In genomic region chr18:12656671-12657047, GRCh38 we compare ENCODE assay signal across 8 cellular contexts. TPM values are rescaled to one million over a fixed set of nuclear protein-coding genes. Genes with fewer than 3 reads are reported as not detected.
DNase-seq lines count a peak whose midpoint lies in the region; ATAC-seq, FAIRE-seq and TF ChIP-seq lines count a peak whose summit lies in the region.

No MANE protein-coding gene starts in this region.

- no peak overlapping the region for H3K4ac ChIP-seq in H1 (replicated peaks; ENCODE audit: insufficient read length, low read depth, low read length)

- H3K4me3 Mint-ChIP-seq in nephron progenitor cell: peak overlapping the region; percentile 87

- no peak overlapping the region for H2AK5ac ChIP-seq in H1 (ENCODE audit: low read depth, low read length)

- H3K9me2 ChIP-seq in DOHH2 (replicated peaks; ENCODE audit: control insufficient read depth, low read length): no peaks in the 10 kb centered on the region

- H3K9me3 Mint-ChIP-seq in nephron progenitor cell: no peaks in the 10 kb centered on the region

- no peak overlapping the region for H4K8ac ChIP-seq in H1 (ENCODE audit: extremely low read depth, insufficient read depth, low read length)

- H3K27me3 Mint-ChIP-seq in nephron progenitor cell (ENCODE audit: low read depth, poor library complexity): peaks cover 43% of the 10 kb centered on the region

- H3K9me3 ChIP-seq in DOHH2 (ENCODE audit: control insufficient read depth, insufficient read depth, low read length): no peaks in the 10 kb centered on the region
- H3K9me3 ChIP-seq in NT2/D1 (ENCODE audit: insufficient read depth, low read length): no peaks in the 10 kb centered on the region
- no peaks in the 10 kb centered on the region for H3K9me3 ChIP-seq in H1 (ENCODE audit: insufficient read depth in 2 of 2, low read depth in 1 of 2, low read length in 1 of 2)

- peaks cover 34% of the 10 kb centered on the region for H3K4me1 Mint-ChIP-seq in nephron progenitor cell

- no peak for TF ChIP-seq EP300 in H1 (IDR thresholded peaks at IDR 0.05; ENCODE audit: borderline replicate concordance in 1 of 2, low read depth in 2 of 2, low read length in 2 of 2)

- no peak for TF ChIP-seq POLR2A in H1 (IDR thresholded peaks at IDR 0.05; ENCODE audit: control extremely low read depth in 1 of 2, low read depth in 2 of 2, low read length in 2 of 2)

- POLR2A ChIA-PET in H1 (lab: Charles Lee; ENCODE audit: partially characterized antibody): no interaction called here

- H2BK5ac ChIP-seq in H1 (ENCODE audit: low read depth, low read length): no peak overlapping the region

- no peak for TF ChIP-seq RAD21 in H1 (IDR thresholded peaks at IDR 0.05 in 1 of 2, conservative IDR thresholded peaks at IDR 0.05 in 1 of 2; ENCODE audit: low read depth in 2 of 2, low read length in 2 of 2)

- H3K27ac ChIP-seq in DOHH2 (ENCODE audit: low read depth, low read length) (no peak overlapping the region), H1 (ENCODE audit: low read depth, low read length) (no peak overlapping the region)

- no peak overlapping the region for H4K5ac ChIP-seq in H1 (ENCODE audit: insufficient read length, low read depth, low read length)

- H3K79me1 ChIP-seq in H1 (ENCODE audit: low read depth, low read length): no peaks in the 10 kb centered on the region

- H3K4me3 ChIP-seq in DOHH2 (ENCODE audit: low read length) (peak overlapping the region; percentile 68), NT2/D1 (ENCODE audit: insufficient read length, low read depth) (peak overlapping the region; percentile 65), H1 (ENCODE audit: extremely low read depth in 1 of 4, insufficient read depth in 2 of 4, low read depth in 3 of 4, low read length in 4 of 4) (peak overlapping the region; percentile 61 to 90 (median 74))

- H3K36me3 Mint-ChIP-seq in nephron progenitor cell (ENCODE audit: low read depth): peaks cover 6% of the 10 kb centered on the region

- H3K4me2 ChIP-seq in DOHH2 (ENCODE audit: low read length) (peak overlapping the region; percentile 53), H1 (ENCODE audit: insufficient read depth in 1 of 2, low read depth in 2 of 2, low read length in 2 of 2) (peak overlapping the region; percentile 70 to 88)

- no peak overlapping the region for H4K91ac ChIP-seq in H1 (replicated peaks; ENCODE audit: insufficient read length, low read length)

- H3K79me2 ChIP-seq in DOHH2 (ENCODE audit: control insufficient read depth, low read length) (no peaks in the 10 kb centered on the region), H1 (ENCODE audit: control insufficient read depth in 1 of 2, insufficient read depth in 2 of 2, low read length in 2 of 2) (peaks cover 0 to 34% of the 10 kb centered on the region in 2 experiments; a peak in 2 of 4 replicates)

- H2BK20ac ChIP-seq in H1 (ENCODE audit: low read length): no peak overlapping the region

- H3K18ac ChIP-seq in H1 (ENCODE audit: extremely low read depth, low read length): no peak overlapping the region

- H3K36me3 ChIP-seq in DOHH2 (ENCODE audit: control insufficient read depth, low read length): no peaks in the 10 kb centered on the region
- peaks cover 5% of the 10 kb centered on the region for H3K36me3 ChIP-seq in NT2/D1 (ENCODE audit: insufficient read depth, insufficient read length, low read length)
- no peaks in the 10 kb centered on the region for H3K36me3 ChIP-seq in H1 (ENCODE audit: control insufficient read depth in 2 of 4, insufficient read depth in 4 of 4, low read length in 3 of 4)

- CTCF ChIA-PET in H1 (lab: Charles Lee; ENCODE audit: partially characterized antibody): no interaction called here

- peaks cover 10% of the 10 kb centered on the region; the same call in 1 of the 2 replicates for H3F3A ChIP-seq in DOHH2 (ENCODE audit: control insufficient read depth, insufficient read depth)

- no peak overlapping the region for H2BK120ac ChIP-seq in H1 (replicated peaks; ENCODE audit: low read depth, low read length)

- H3K14ac ChIP-seq in H1 (ENCODE audit: insufficient read length): no peak overlapping the region

- H3K9ac ChIP-seq in NT2/D1 (ENCODE audit: insufficient read length, low read depth) (peak overlapping the region; percentile 75), H1 (replicated peaks in 1 of 4; ENCODE audit: extremely low read depth in 1 of 4, low read depth in 3 of 4, low read length in 3 of 4) (no peak overlapping the region)

- H4K20me1 ChIP-seq in DOHH2 (ENCODE audit: control insufficient read depth, insufficient read depth, low read depth, low read length) (peaks cover 3% of the 10 kb centered on the region; the same call in 1 of the 2 replicates), H1 (replicated peaks in 1 of 2; ENCODE audit: control insufficient read depth in 1 of 2, insufficient read depth in 2 of 2, low read length in 2 of 2) (peaks cover 0 to 1% of the 10 kb centered on the region in 2 experiments)

- H3K23me2 ChIP-seq in H1 (ENCODE audit: low read depth, low read length): no peaks in the 10 kb centered on the region; the same call in 1 of the 2 replicates

- H3K4me1 ChIP-seq in DOHH2 (ENCODE audit: control insufficient read depth, low read length) (no peaks in the 10 kb centered on the region; the same call in none of the 2 replicates), NT2/D1 (ENCODE audit: insufficient read depth, insufficient read length) (peaks cover 2% of the 10 kb centered on the region), H1 (replicated peaks in 1 of 4; ENCODE audit: control insufficient read depth in 3 of 4, insufficient read depth in 4 of 4, low read length in 3 of 4) (peaks cover 0 to 5% (median 2%) of the 10 kb centered on the region in 4 experiments; a peak in 3 of 7 replicates)

- peak overlapping the region; percentile 71 for H3K27ac Mint-ChIP-seq in nephron progenitor cell

- 32% methylated on average over 7 of the region's 7 CpGs; no CpG with 5 or more reads in 1 of the 2 experiments for WGBS in H1 (ENCODE audit: extremely low coverage in 1 of 2, insufficient coverage in 1 of 2, insufficient read length in 1 of 2, insufficient replicate concordance in 2 of 2, low coverage in 1 of 2, low lambda C conversion rate in 2 of 2, missing lambda C conversion rate in 1 of 2), 2 experiments

- no peak overlapping the region for H2AFZ ChIP-seq in H1 (ENCODE audit: low read length)

- FAIRE-seq in H1 (lab: Jason Lieb, UNC): no peak

- DNase-seq in NT2/D1 (ENCODE audit: low read depth, low spot score) (no peak), H1 (ENCODE audit: low read depth in 1 of 2, low spot score in 2 of 2) (no peak), nephron progenitor cell (no peak), RPMI8226 (no peak), NCI-H1092 treated with DMSO at 0.1 percent for 48 hours (lab: John Stamatoyannopoulos, UW) (no peak), AG08396 (ENCODE audit: low spot score) (no peak)

- peaks cover 46% of the 10 kb centered on the region for H3K27me3 ChIP-seq in DOHH2 (ENCODE audit: control insufficient read depth, low read length)
- H3K27me3 ChIP-seq in NT2/D1 (ENCODE audit: insufficient read depth, insufficient read length): peaks cover 12% of the 10 kb centered on the region
- H3K27me3 ChIP-seq in H1 (replicated peaks in 1 of 4; ENCODE audit: control insufficient read depth in 3 of 4, extremely low read depth in 1 of 4, insufficient read depth in 3 of 4, low read length in 3 of 4): peaks cover 0 to 12% (median 5%) of the 10 kb centered on the region in 4 experiments; a peak in 5 of 7 replicates

- no peak overlapping the region for H2BK15ac ChIP-seq in H1 (ENCODE audit: low read length)

- H2BK12ac ChIP-seq in H1 (ENCODE audit: low read depth, low read length): no peak overlapping the region

- H3K23ac ChIP-seq in H1 (ENCODE audit: insufficient read length): no peak overlapping the region

- ATAC-seq in HG03039 (IDR thresholded peaks at IDR 0.05; ENCODE audit: unreplicated experiment): no peak

- no peak overlapping the region for H3K56ac ChIP-seq in H1 (replicated peaks; ENCODE audit: insufficient read length, low read depth, low read length)

- no peak for TF ChIP-seq CTCF in DOHH2 (IDR thresholded peaks at IDR 0.05; ENCODE audit: low read depth, low read length, poor library complexity, severe bottlenecking)
- no peak for TF ChIP-seq CTCF in H1 (IDR thresholded peaks at IDR 0.05; ENCODE audit: control extremely low read depth in 1 of 3, insufficient read depth in 1 of 3, low read depth in 1 of 3, low read length in 3 of 3)
- no peak for TF ChIP-seq CTCF in nephron progenitor cell (IDR thresholded peaks at IDR 0.05)

TF ChIP-seq in H1, 55 proteins besides CTCF, POLR2A, EP300 and RAD21 (continues in another document):
- no peak for TF ChIP-seq CBX8 (IDR thresholded peaks at IDR 0.05; ENCODE audit: borderline replicate concordance, low read depth, low read length)
- TF ChIP-seq CTBP2 (IDR thresholded peaks at IDR 0.05; ENCODE audit: borderline replicate concordance, insufficient read depth, insufficient read length, low read length): no peak

RNA-seq across cellular contexts. Expression of gene SPIRE1, which starts 1.2 kb away (rescaled TPM):
- total RNA-seq in H1 (2021; fragmentation: NEBNext Ultra II Directional; extraction: Animal tissue kit (Norgen Biotek cat#: 25700)): 19.0 and 21.5 TPM in 2 replicates
- polyA plus RNA-seq in H1 (2011; rRNA removed): 3.7 and 6.0 TPM in 2 replicates
- polyA plus RNA-seq in H1 (2011; cell fraction: cytosol; rRNA removed): 7.2 TPM
- 7.5 TPM for polyA plus RNA-seq in H1 (2011; cell fraction: nucleus; rRNA removed)
- polyA plus RNA-seq in H1 (2012, experiment 1 of 2): 9.3 to 17.6 TPM (median 11.7 TPM) in 4 replicates
- polyA plus RNA-seq in H1 (2012, experiment 2 of 2): 0.94 TPM
- 12.4 TPM for polyA plus RNA-seq in H1 (2013, experiment 1 of 2)
- polyA plus RNA-seq in H1 (2013, experiment 2 of 2): 12.5 TPM
- polyA minus RNA-seq in H1 (2011; rRNA and poly(A)+ RNA removed): 15.4 and 17.5 TPM in 2 replicates
- 10.7 TPM for polyA minus RNA-seq in H1 (2011; cell fraction: cytosol; rRNA and poly(A)+ RNA removed)
- polyA minus RNA-seq in H1 (2011; cell fraction: nucleus; rRNA and poly(A)+ RNA removed): 8.1 TPM

RNA-seq across cellular contexts. Expression of gene CEP76, which starts 45.9 kb away (rescaled TPM):
- 14.3 and 18.1 TPM in 2 replicates for total RNA-seq in H1 (2021; fragmentation: NEBNext Ultra II Directional; extraction: Animal tissue kit (Norgen Biotek cat#: 25700))
- polyA plus RNA-seq in H1 (2011; rRNA removed): 6.7 and 9.0 TPM in 2 replicates
- 10.0 TPM for polyA plus RNA-seq in H1 (2011; cell fraction: cytosol; rRNA removed)
- 6.9 TPM for polyA plus RNA-seq in H1 (2011; cell fraction: nucleus; rRNA removed)
- 8.0 to 14.3 TPM (median 9.9 TPM) in 4 replicates for polyA plus RNA-seq in H1 (2012, experiment 1 of 2)
- 3.3 TPM for polyA plus RNA-seq in H1 (2012, experiment 2 of 2)
- 12.4 TPM for polyA plus RNA-seq in H1 (2013, experiment 1 of 2)
- 10.1 TPM for polyA plus RNA-seq in H1 (2013, experiment 2 of 2)
- 19.7 and 23.7 TPM in 2 replicates for polyA minus RNA-seq in H1 (2011; rRNA and poly(A)+ RNA removed)
- polyA minus RNA-seq in H1 (2011; cell fraction: cytosol; rRNA and poly(A)+ RNA removed): 7.3 TPM
- polyA minus RNA-seq in H1 (2011; cell fraction: nucleus; rRNA and poly(A)+ RNA removed): 17.2 TPM

RNA-seq across cellular contexts. Expression of gene PSMG2, which starts 46.2 kb away (rescaled TPM):
- total RNA-seq in H1 (2021; fragmentation: NEBNext Ultra II Directional; extraction: Animal tissue kit (Norgen Biotek cat#: 25700)): 76.5 and 79.3 TPM in 2 replicates
- 36.3 and 52.9 TPM in 2 replicates for polyA plus RNA-seq in H1 (2011; rRNA removed)
- polyA plus RNA-seq in H1 (2011; cell fraction: cytosol; rRNA removed): 44.2 TPM
- polyA plus RNA-seq in H1 (2011; cell fraction: nucleus; rRNA removed): 32.0 TPM
- polyA plus RNA-seq in H1 (2012, experiment 1 of 2): 58.6 to 64.6 TPM (median 61.0 TPM) in 4 replicates
- polyA plus RNA-seq in H1 (2012, experiment 2 of 2): 48.5 TPM
- 61.7 TPM for polyA plus RNA-seq in H1 (2013, experiment 1 of 2)
- polyA plus RNA-seq in H1 (2013, experiment 2 of 2): 64.3 TPM
- 41.1 and 42.7 TPM in 2 replicates for polyA minus RNA-seq in H1 (2011; rRNA and poly(A)+ RNA removed)
- polyA minus RNA-seq in H1 (2011; cell fraction: cytosol; rRNA and poly(A)+ RNA removed): 40.6 TPM
- 19.3 TPM for polyA minus RNA-seq in H1 (2011; cell fraction: nucleus; rRNA and poly(A)+ RNA removed)
